In the genomic region with DNA sequence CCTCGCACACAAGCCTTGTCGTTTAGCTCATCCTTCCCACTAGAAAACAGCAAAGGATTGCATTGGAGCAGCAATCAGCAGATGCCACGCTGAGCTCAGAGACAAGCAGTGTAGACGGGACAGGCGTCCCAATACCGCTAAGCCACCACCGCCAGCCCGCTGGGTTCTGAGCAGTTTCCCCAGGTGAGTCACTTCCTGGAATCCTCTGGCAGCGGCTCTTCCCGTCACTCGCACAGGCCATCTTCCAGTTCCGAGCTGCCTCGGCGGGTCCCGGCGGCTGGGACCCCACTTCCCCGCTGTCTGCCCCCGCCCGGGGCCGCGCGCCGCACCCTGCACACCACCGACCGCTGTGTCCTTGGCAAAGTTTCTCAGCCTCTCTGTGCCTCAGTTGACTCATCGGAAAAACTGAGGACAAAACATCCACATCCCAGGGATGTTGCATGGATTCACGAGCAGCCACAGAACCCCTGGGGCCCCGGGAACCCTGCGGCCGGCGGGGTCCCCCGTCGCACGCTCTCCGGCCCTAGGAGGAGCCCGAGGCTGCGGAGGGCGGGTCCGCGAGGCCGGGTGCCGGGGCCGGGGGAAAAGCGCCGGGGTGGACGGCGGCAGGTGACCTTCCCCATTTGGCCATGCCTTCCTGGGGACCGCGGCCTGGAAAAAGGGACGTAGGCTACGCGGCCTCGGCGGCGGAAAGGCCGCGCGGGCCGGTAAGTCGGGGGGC, we compare ENCODE assay signal across 8 cellular contexts. TPM values are rescaled to one million over a fixed set of nuclear protein-coding genes. Genes with fewer than 3 reads are reported as not detected.
DNase-seq lines count a peak whose midpoint lies in the region; ATAC-seq and TF ChIP-seq lines count a peak whose summit lies in the region.

No MANE protein-coding gene starts in this region.

- H3K9me3 ChIP-seq in HUES48 (ENCODE audit: control insufficient read depth, insufficient read depth, low read length): 0 out of 2 replicates have a peak, but pooled peaks cover 4% of the 10 kb centered on the region
- H3K9me3 ChIP-seq in hepatocyte (ENCODE audit: low read depth): no peaks in the 10 kb centered on the region

- peak overlapping the region; percentile 85 for H2AFZ ChIP-seq in hepatocyte

- peaks cover 20% of the 10 kb centered on the region for H3K36me3 Mint-ChIP-seq in T-helper 1 cell treated with Interleukin-12 subunit alpha and Interleukin-12 subunit beta and Interleukin-4 antibody, amounts not matched to agents 30 μg/mL and 1 μg/mL, for 36 hours (ENCODE audit: low read depth)

- intact Hi-C loops in sciatic nerve (cut with DNase I): loop anchor here (10.0 kb wide), 1 partner anchor 48 kb away; no protein-coding TSS in a partner anchor

- WGBS in hepatocyte (ENCODE audit: low lambda C conversion rate, missing lambda C conversion rate): under 1% methylated on average over 59 of the region's 60 CpGs

- TF ChIP-seq CTCF in hepatocyte (IDR thresholded peaks at IDR 0.05; ENCODE audit: poor library complexity): no peak

- H3K27me3 Mint-ChIP-seq in T-helper 1 cell treated with Interleukin-12 subunit alpha and Interleukin-12 subunit beta and Interleukin-4 antibody, amounts not matched to agents 30 μg/mL and 1 μg/mL, for 36 hours (ENCODE audit: low read depth): no peaks in the 10 kb centered on the region

- peaks cover 12% of the 10 kb centered on the region for H3K36me3 ChIP-seq in HUES48 (ENCODE audit: control insufficient read depth, insufficient read depth, low read length)
- no peaks in the 10 kb centered on the region for H3K36me3 ChIP-seq in hepatocyte (replicated peaks; ENCODE audit: insufficient read depth, low read depth)

- H3K27me3 ChIP-seq in HUES48 (ENCODE audit: control insufficient read depth, insufficient read depth, low read length) (no peaks in the 10 kb centered on the region), hepatocyte (no peaks in the 10 kb centered on the region)

- H3K27ac ChIP-seq in HUES48 (ENCODE audit: low read depth, low read length): peak overlapping the region; percentile 88
- H3K27ac ChIP-seq in hepatocyte: peak overlapping the region; percentile 99

- peaks cover 39% of the 10 kb centered on the region for H3K79me2 ChIP-seq in hepatocyte

- peak overlapping the region; percentile 91 for H3K4me3 Mint-ChIP-seq in T-helper 1 cell treated with Interleukin-12 subunit alpha and Interleukin-12 subunit beta and Interleukin-4 antibody, amounts not matched to agents 30 μg/mL and 1 μg/mL, for 36 hours

- DNase-seq in D341Med (ENCODE audit: low spot score): peak; percentile 78
- peak in 32 of 58 donors; percentile 4 to 68 (median 34) for DNase-seq in anterior cingulate cortex (lab: John Stamatoyannopoulos, UW)
- peak; percentile 83 for DNase-seq in hepatocyte (ENCODE audit: low spot score)
- DNase-seq in sciatic nerve (ENCODE audit: low spot score): peak; percentile 67
- no peak for DNase-seq in ecto neural progenitor cell (ENCODE audit: low spot score)

- H3K4me3 ChIP-seq in HUES48 (ENCODE audit: low read depth, low read length) (peak overlapping the region; percentile 68), hepatocyte (peak overlapping the region; percentile 86)

- H3K9me3 Mint-ChIP-seq in T-helper 1 cell treated with Interleukin-12 subunit alpha and Interleukin-12 subunit beta and Interleukin-4 antibody, amounts not matched to agents 30 μg/mL and 1 μg/mL, for 36 hours: peaks cover 16% of the 10 kb centered on the region

- H3K4me2 ChIP-seq in hepatocyte: peak overlapping the region; percentile 92

- H3K4me1 ChIP-seq in HUES48 (ENCODE audit: control insufficient read depth, insufficient read depth, low read length) (peaks cover 5% of the 10 kb centered on the region; the same call in 1 of the 2 replicates), hepatocyte (ENCODE audit: insufficient read depth) (peaks cover 7% of the 10 kb centered on the region)

- H4K20me1 ChIP-seq in hepatocyte (ENCODE audit: insufficient read depth, poor library complexity, severe bottlenecking): peaks cover 10% of the 10 kb centered on the region

- peak overlapping the region; percentile 70 for H3K27ac Mint-ChIP-seq in T-helper 1 cell treated with Interleukin-12 subunit alpha and Interleukin-12 subunit beta and Interleukin-4 antibody, amounts not matched to agents 30 μg/mL and 1 μg/mL, for 36 hours

- H3K9ac ChIP-seq in HUES48 (ENCODE audit: low read depth, low read length): peak overlapping the region; percentile 82

- H3K4me1 Mint-ChIP-seq in T-helper 1 cell treated with Interleukin-12 subunit alpha and Interleukin-12 subunit beta and Interleukin-4 antibody, amounts not matched to agents 30 μg/mL and 1 μg/mL, for 36 hours (ENCODE audit: low read depth): peaks cover 31% of the 10 kb centered on the region

- H3K9me2 ChIP-seq in hepatocyte (replicated peaks; ENCODE audit: insufficient read depth): no peaks in the 10 kb centered on the region

- ATAC-seq in GM21390 (IDR thresholded peaks at IDR 0.05; ENCODE audit: unreplicated experiment) (peak; percentile 30), sciatic nerve (no peak)

RNA-seq across cellular contexts. Expression of a gene that starts 0.6 kb away (rescaled TPM):
- total RNA-seq in hepatocyte: 26.5 and 33.6 TPM in 2 replicates
- polyA plus RNA-seq in hepatocyte: 50.7 and 55.1 TPM in 2 replicates
- total RNA-seq in sciatic nerve: 118 TPM

RNA-seq across cellular contexts. Expression of a gene that starts 46.9 kb away (rescaled TPM):
- total RNA-seq in hepatocyte: 9.1 and 11.4 TPM in 2 replicates
- polyA plus RNA-seq in hepatocyte: 0.80 and 1.0 TPM in 2 replicates
- total RNA-seq in sciatic nerve: 47.3 TPM

RNA-seq across cellular contexts. Expression of a gene that starts 55.8 kb away (rescaled TPM):
- total RNA-seq in hepatocyte (49.2 and 60.6 TPM in 2 replicates), sciatic nerve (60.4 TPM)
- polyA plus RNA-seq in hepatocyte: 30.3 and 35.0 TPM in 2 replicates
